34 cellular contexts compared by ENCODE assay signal in genomic region chr20:44941292-44941691, GRCh38. TPM values are rescaled to one million over a fixed set of nuclear protein-coding genes. Genes with fewer than 3 reads are reported as not detected.
DNase-seq lines count a peak whose midpoint lies in the region; ATAC-seq, FAIRE-seq and TF ChIP-seq lines count a peak whose summit lies in the region.
"Had no signal": no experiment of that assay in that cellular context is flagged by ENCODE, and none has a peak within 500 bp of the region (broad histone marks: within the 10 kb centered on the region; RNA-seq: fewer than 3 reads in every experiment).

No MANE protein-coding gene starts in this region.

- H3K9me3 Mint-ChIP-seq in activated naive CD8-positive, alpha-beta T cell (ENCODE audit: low read depth) = no peaks in the 10 kb centered on the region
- H3K9me3 Mint-ChIP-seq in naive thymus-derived CD4-positive, alpha-beta T cell = no peaks in the 10 kb centered on the region
- H3K9me3 Mint-ChIP-seq: activated T-helper 17 cell treated with anti-CD3 and anti-CD28 coated beads, Interleukin-2, amount 50 U/mL, for 72 hours; GM23338; naive B cell had no signal

- DNase-seq in DND-41 (no peak), G401 (ENCODE audit: low spot score) (no peak), kidney (no peak), NCI-H2029 treated with DMSO at 0.1 percent for 48 hours (lab: John Stamatoyannopoulos, UW) (no peak)
- DNase-seq in naive thymus-derived CD4-positive, alpha-beta T cell = no peak
- DNase-seq: activated CD4-positive, CD25-positive, alpha-beta regulatory T cell treated with anti-CD3 and anti-CD28 coated beads, Interleukin-2, amount 50 U/mL, for 72 hours; activated naive CD4-positive, alpha-beta T cell treated with anti-CD3 and anti-CD28 coated beads, Interleukin-2, amount 50 U/mL, for 16 hours; anterior cingulate cortex; COR-L47; gastrocnemius medialis; GDM1; MG63; midbrain; naive B cell; NCI-H1105; NCI-H187 treated with DMSO at 0.1 percent for 48 hours; NCI-H524; occipital lobe; psoas muscle; sigmoid colon; SK-N-SH; stimulated activated CD4-positive, alpha-beta T cell treated with anti-CD3 and anti-CD28 coated beads, Interleukin-12 subunit alpha, Interleukin-12 subunit beta, amount 100 ng/mL, for 4 hours; stimulated activated CD4-positive, alpha-beta T cell treated with anti-CD3 and anti-CD28 coated beads, Interleukin-4, amount 100 ng/mL, for 1 hour; substantia nigra; trophoblast cell had no signal

- H3K4me1 ChIP-seq in DND-41 (ENCODE audit: insufficient read depth, low read length) (no peaks in the 10 kb centered on the region), kidney (ENCODE audit: control insufficient read depth in 1 of 2, insufficient read depth in 1 of 2, low read depth in 1 of 2, low read length in 2 of 2) (peaks cover 2 to 7% of the 10 kb centered on the region in 2 donors)
- no peaks in the 10 kb centered on the region for H3K4me1 ChIP-seq in naive thymus-derived CD4-positive, alpha-beta T cell (ENCODE audit: control insufficient read depth in 2 of 2, insufficient read depth in 2 of 2, low read length in 2 of 2)
- H3K4me1 ChIP-seq: BLaER1 treated with 17β-estradiol and CSF1 and Interleukin-3, amounts not matched to agents 10 nM and 100 nM; breast epithelium; sigmoid colon had no signal

- CTCF ChIA-PET in naive thymus-derived CD4-positive, alpha-beta T cell (lab: Charles Lee) = interaction anchor here (1.9 kb wide), 1 partner anchor 11 kb away, joined by 8 read pairs; no protein-coding TSS in a partner anchor

- H3K27me3 Mint-ChIP-seq in activated naive CD8-positive, alpha-beta T cell = no peaks in the 10 kb centered on the region
- no peaks in the 10 kb centered on the region for H3K27me3 Mint-ChIP-seq in naive thymus-derived CD4-positive, alpha-beta T cell
- H3K27me3 Mint-ChIP-seq: activated T-helper 17 cell treated with anti-CD3 and anti-CD28 coated beads, Interleukin-2, amount 50 U/mL, for 72 hours; naive B cell had no signal

- no peaks in the 10 kb centered on the region for H3K4me1 Mint-ChIP-seq in activated naive CD8-positive, alpha-beta T cell (ENCODE audit: low read depth)
- peaks cover 0 to 11% (median 0%) of the 10 kb centered on the region in 7 donors for H3K4me1 Mint-ChIP-seq in naive thymus-derived CD4-positive, alpha-beta T cell
- H3K4me1 Mint-ChIP-seq: activated T-helper 17 cell treated with anti-CD3 and anti-CD28 coated beads, Interleukin-2, amount 50 U/mL, for 72 hours; GM23338 had no signal

- H3K4me3 ChIP-seq in DND-41 (ENCODE audit: low read depth in 1 of 2, low read length in 2 of 2) (no peak overlapping the region), kidney (ENCODE audit: low read length in 2 of 2) (no peak overlapping the region)
- no peak overlapping the region for H3K4me3 ChIP-seq in naive thymus-derived CD4-positive, alpha-beta T cell (ENCODE audit: low read length)
- H3K4me3 ChIP-seq: BLaER1 treated with 17β-estradiol and CSF1 and Interleukin-3, amounts not matched to agents 10 nM and 100 nM; breast epithelium; gastrocnemius medialis; GM23338; MG63; psoas muscle; sigmoid colon had no signal

- TF ChIP-seq CTCF in DND-41 (IDR thresholded peaks at IDR 0.05; ENCODE audit: borderline replicate concordance, extremely low read depth, low read length, poor library complexity, severe bottlenecking) (no peak), kidney (IDR thresholded peaks at IDR 0.05; ENCODE audit: borderline replicate concordance, extremely low read depth, insufficient read depth) (no peak)

- ATAC-seq in DND-41 (ENCODE audit: insufficient read depth, low read depth) (peak; percentile 8; the same call in 1 of the 3 replicates), GM18505 (IDR thresholded peaks at IDR 0.05; ENCODE audit: unreplicated experiment) (no peak)
- no peak for ATAC-seq in naive thymus-derived CD4-positive, alpha-beta T cell
- ATAC-seq: activated T-helper 17 cell treated with anti-CD3 and anti-CD28 coated beads, Interleukin-2, amount 50 U/mL, for 72 hours; gastrocnemius medialis; GM23338; psoas muscle; Right ventricle myocardium inferior had no signal

- H3K36me3 ChIP-seq in DND-41 (ENCODE audit: insufficient read depth, low read length) (peaks cover 93% of the 10 kb centered on the region), kidney (ENCODE audit: control insufficient read depth in 1 of 2, insufficient read depth in 2 of 2, low read length in 2 of 2) (peaks cover 13 to 25% of the 10 kb centered on the region in 2 donors)
- H3K36me3 ChIP-seq in naive thymus-derived CD4-positive, alpha-beta T cell (ENCODE audit: control insufficient read depth in 2 of 3, insufficient read depth in 3 of 3, low read length in 3 of 3) = peaks cover 0 to 91% (median 0%) of the 10 kb centered on the region in 3 experiments

- no peak overlapping the region for H3K4me3 Mint-ChIP-seq in activated naive CD8-positive, alpha-beta T cell
- no peak overlapping the region for H3K4me3 Mint-ChIP-seq in naive thymus-derived CD4-positive, alpha-beta T cell
- H3K4me3 Mint-ChIP-seq: activated T-helper 17 cell treated with anti-CD3 and anti-CD28 coated beads, Interleukin-2, amount 50 U/mL, for 72 hours; GM23338; naive B cell had no signal

- H3K27ac ChIP-seq in DND-41 (ENCODE audit: low read length) = no peak overlapping the region
- no peak overlapping the region for H3K27ac ChIP-seq in naive thymus-derived CD4-positive, alpha-beta T cell (ENCODE audit: low read depth, low read length)
- no peak overlapping the region for H3K27ac ChIP-seq in kidney (ENCODE audit: low read depth in 2 of 2, low read length in 2 of 2)
- H3K27ac ChIP-seq: BLaER1 treated with 17β-estradiol and CSF1 and Interleukin-3, amounts not matched to agents 10 nM and 100 nM; breast epithelium; gastrocnemius medialis; KMS-11; psoas muscle; sigmoid colon had no signal

- intact Hi-C loops in naive thymus-derived CD4-positive, alpha-beta T cell (cut with micrococcal nuclease) = no loop called here
- intact Hi-C loops in kidney (cut with DNase I) = no loop called here

- H3K79me2 ChIP-seq in DND-41 (ENCODE audit: insufficient read depth, low read length) = no peaks in the 10 kb centered on the region

- H3K9ac ChIP-seq in DND-41 (ENCODE audit: low read depth, low read length) = no peak overlapping the region
- no peak overlapping the region for H3K9ac ChIP-seq in kidney (ENCODE audit: low read length in 2 of 2)
- H3K9ac ChIP-seq: BLaER1 treated with 17β-estradiol and CSF1 and Interleukin-3, amounts not matched to agents 10 nM and 100 nM; KMS-11; SK-N-SH had no signal

- H3K36me3 Mint-ChIP-seq in activated naive CD8-positive, alpha-beta T cell = peaks cover 4% of the 10 kb centered on the region
- peaks cover 13 to 47% (median 17%) of the 10 kb centered on the region in 5 donors for H3K36me3 Mint-ChIP-seq in naive thymus-derived CD4-positive, alpha-beta T cell

- no peak overlapping the region for H2AFZ ChIP-seq in DND-41 (ENCODE audit: low read depth, low read length)
- H2AFZ ChIP-seq: GM23338 had no signal

- peak; percentile 20 for TF ChIP-seq POLR2A in GM18505 (IDR thresholded peaks at IDR 0.05; ENCODE audit: borderline replicate concordance, extremely low read depth, insufficient read depth, insufficient read length)

- in situ Hi-C loops in G401 (cut with HindIII; ENCODE audit: low sequenced_read_pairs) = no loop called here

- H3K27me3 ChIP-seq in DND-41 (ENCODE audit: insufficient read depth, low read length, poor library complexity) = no peaks in the 10 kb centered on the region
- H3K27me3 ChIP-seq in naive thymus-derived CD4-positive, alpha-beta T cell (ENCODE audit: control insufficient read depth in 2 of 2, insufficient read depth in 2 of 2, low read length in 2 of 2) = no peaks in the 10 kb centered on the region
- H3K27me3 ChIP-seq: BLaER1 treated with 17β-estradiol and CSF1 and Interleukin-3, amounts not matched to agents 10 nM and 100 nM; breast epithelium; gastrocnemius medialis; MG63; sigmoid colon had no signal

- H3K27ac Mint-ChIP-seq in activated naive CD8-positive, alpha-beta T cell = peak overlapping the region; percentile 13
- peak overlapping the region in 6 of 9 donors; percentile 2 to 55 (median 30) for H3K27ac Mint-ChIP-seq in naive thymus-derived CD4-positive, alpha-beta T cell
- H3K27ac Mint-ChIP-seq: GM23338 had no signal

- H4K20me1 ChIP-seq in DND-41 (ENCODE audit: insufficient read depth, low read length) = peaks cover 28% of the 10 kb centered on the region

- FAIRE-seq in kidney (lab: Jason Lieb, UNC) = no peak
- FAIRE-seq: GM19239 had no signal

- H3K9me3 ChIP-seq in DND-41 (ENCODE audit: insufficient read depth, low read length, severe bottlenecking) (no peaks in the 10 kb centered on the region), kidney (ENCODE audit: control insufficient read depth in 1 of 2, low read length in 2 of 2) (no peaks in the 10 kb centered on the region)
- no peaks in the 10 kb centered on the region for H3K9me3 ChIP-seq in naive thymus-derived CD4-positive, alpha-beta T cell (ENCODE audit: control insufficient read depth in 2 of 3, low read length in 3 of 3)
- H3K9me3 ChIP-seq: BLaER1 treated with 17β-estradiol and CSF1 and Interleukin-3, amounts not matched to agents 10 nM and 100 nM; breast epithelium; gastrocnemius medialis; MG63; psoas muscle; sigmoid colon; SK-N-SH had no signal

- POLR2A ChIA-PET in naive thymus-derived CD4-positive, alpha-beta T cell (lab: Charles Lee) = interaction anchor here (1.1 kb wide), 1 partner anchor 291 kb away, joined by 4 read pairs; no protein-coding TSS in a partner anchor

- no peak overlapping the region for H3K4me2 ChIP-seq in DND-41 (ENCODE audit: insufficient read depth, low read length)
- H3K4me2 ChIP-seq: BLaER1 treated with 17β-estradiol and CSF1 and Interleukin-3, amounts not matched to agents 10 nM and 100 nM; GM23338; KMS-11; SK-N-SH had no signal

RNA-seq across cellular contexts. Expression of gene TOMM34, which starts 18.9 kb away (rescaled TPM):
- 10 to 100 TPM in 1 of 5 experiments, 1 to 10 TPM in 4; 7.0 to 22.5 (median 8.6) TPM for total RNA-seq in naive thymus-derived CD4-positive, alpha-beta T cell
- 10 to 100 TPM; 15.1 to 30.2 TPM for polyA plus RNA-seq in naive thymus-derived CD4-positive, alpha-beta T cell
- total RNA-seq in G401 (2014; rRNA removed; shearing (Covaris generic)) = 22.7 and 42.0 TPM in 2 replicates
- total RNA-seq in kidney = 18.8 TPM
- polyA plus RNA-seq in kidney (ENCODE audit: insufficient read depth, low read depth, low replicate concordance) = 39.6 TPM

RNA-seq across cellular contexts. Expression of gene STK4, which starts 25.0 kb away (rescaled TPM):
- 100 to 1,000 TPM; 207 to 383 (median 267) TPM for total RNA-seq in naive thymus-derived CD4-positive, alpha-beta T cell
- polyA plus RNA-seq in naive thymus-derived CD4-positive, alpha-beta T cell = 100 to 1,000 TPM; 175 to 241 TPM
- total RNA-seq in G401 (2014; rRNA removed; shearing (Covaris generic)) = 9.3 and 11.1 TPM in 2 replicates
- 41.0 TPM for total RNA-seq in kidney
- 4.3 TPM for polyA plus RNA-seq in kidney (ENCODE audit: insufficient read depth, low read depth, low replicate concordance)

RNA-seq across cellular contexts. Expression of gene PABPC1L, which starts 31.4 kb away (rescaled TPM):
- 10 to 100 TPM; 34.0 to 71.7 (median 59.0) TPM for total RNA-seq in naive thymus-derived CD4-positive, alpha-beta T cell
- polyA plus RNA-seq in naive thymus-derived CD4-positive, alpha-beta T cell = 1 to 10 TPM; 1.3 to 1.8 TPM
- total RNA-seq in G401 (2014; rRNA removed; shearing (Covaris generic)) = 3.7 and 11.4 TPM in 2 replicates
- total RNA-seq in kidney = 48.6 TPM
- 24.4 TPM for polyA plus RNA-seq in kidney (ENCODE audit: insufficient read depth, low read depth, low replicate concordance)

RNA-seq across cellular contexts. Expression of gene YWHAB, which starts 55.8 kb away (rescaled TPM):
- 100 to 1,000 TPM; 135 to 262 (median 203) TPM for total RNA-seq in naive thymus-derived CD4-positive, alpha-beta T cell
- polyA plus RNA-seq in naive thymus-derived CD4-positive, alpha-beta T cell = 100 to 1,000 TPM; 464 to 552 TPM
- 96.3 and 138 TPM in 2 replicates for total RNA-seq in G401 (2014; rRNA removed; shearing (Covaris generic))
- 216 TPM for total RNA-seq in kidney
- 156 TPM for polyA plus RNA-seq in kidney (ENCODE audit: insufficient read depth, low read depth, low replicate concordance)
